8 cellular contexts compared by ENCODE assay signal in the genomic region with DNA sequence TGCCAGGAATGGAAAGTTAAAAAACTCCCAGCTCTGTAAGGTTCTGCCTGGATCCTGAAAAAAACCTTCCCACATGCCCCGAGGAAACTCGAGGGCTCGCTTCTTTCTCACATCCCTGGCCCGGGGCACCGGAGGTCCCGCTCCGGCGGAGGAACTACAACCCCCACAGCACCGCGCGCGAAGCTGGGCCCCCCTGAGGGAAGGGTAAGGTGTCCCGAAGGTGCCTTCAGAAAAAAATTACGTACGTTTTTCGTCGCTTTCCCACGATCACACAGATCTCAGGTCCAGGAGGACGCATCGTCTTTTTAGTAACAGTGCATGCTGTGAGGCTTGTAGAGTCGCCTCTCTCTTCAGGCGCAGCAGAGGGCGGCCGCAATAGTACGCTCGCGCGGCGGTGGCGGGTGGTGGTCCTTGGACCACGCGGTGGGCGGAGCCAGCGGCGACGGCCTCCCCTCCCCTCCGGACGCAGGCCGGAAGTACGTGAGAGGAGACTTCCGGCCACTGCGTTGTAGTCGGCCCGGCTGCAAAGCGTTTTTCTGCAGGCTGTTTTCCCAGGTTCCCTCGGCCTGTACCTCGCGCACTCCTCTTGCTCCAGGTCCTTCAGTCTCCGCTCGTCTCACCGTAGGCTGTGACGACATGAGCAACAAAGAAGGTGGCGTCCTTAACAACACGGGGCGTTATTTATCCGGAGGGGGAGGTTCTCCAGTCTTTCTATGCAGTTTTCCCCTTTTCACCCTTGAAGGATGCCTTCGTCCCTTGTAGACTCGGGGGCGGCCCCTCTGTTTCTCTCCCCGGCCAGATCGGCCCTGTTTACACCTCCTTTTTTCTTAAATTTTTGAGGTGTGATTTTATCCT. TPM values are rescaled to one million over a fixed set of nuclear protein-coding genes. Genes with fewer than 3 reads are reported as not detected.
DNase-seq lines count a peak whose midpoint lies in the region; ATAC-seq and TF ChIP-seq lines count a peak whose summit lies in the region.

A gene with protein sequence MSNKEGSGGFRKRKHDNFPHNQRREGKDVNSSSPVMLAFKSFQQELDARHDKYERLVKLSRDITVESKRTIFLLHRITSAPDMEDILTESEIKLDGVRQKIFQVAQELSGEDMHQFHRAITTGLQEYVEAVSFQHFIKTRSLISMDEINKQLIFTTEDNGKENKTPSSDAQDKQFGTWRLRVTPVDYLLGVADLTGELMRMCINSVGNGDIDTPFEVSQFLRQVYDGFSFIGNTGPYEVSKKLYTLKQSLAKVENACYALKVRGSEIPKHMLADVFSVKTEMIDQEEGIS (plus strand): TSS at position 495 of the 855 bp plus-strand sequence. CDS start 142 bp downstream, at position 637.

- H3K27ac Mint-ChIP-seq in IgD-negative memory B cell: peak within 1 kb of the TSS; percentile 96 to 100 (median 98)

- H3K27me3 ChIP-seq in PC-9 (ENCODE audit: insufficient read depth, low read depth): no peaks in the 10 kb centered on the region

- ATAC-seq in GM21529 (IDR thresholded peaks at IDR 0.05; ENCODE audit: unreplicated experiment): peak; percentile 96

- peak; percentile 93 for DNase-seq in DMS 273 treated with DMSO at 0.1 percent for 48 hours (lab: John Stamatoyannopoulos, UW)
- peak; percentile 75 to 91 for DNase-seq in PC-9
- peak; percentile 93 for DNase-seq in activated T-cell treated with anti-CD3 and anti-CD28 coated beads, Interleukin-2, amount 50 U/mL, for 1 hour
- peak; percentile 53 for DNase-seq in epithelial cell of proximal tubule (ENCODE audit: low read depth)
- peak; percentile 91 for DNase-seq in mucosa of gallbladder (ENCODE audit: low spot score)
- peak; percentile 78 to 85 for DNase-seq in stimulated activated CD8-positive, alpha-beta memory T cell treated with anti-CD3 and anti-CD28 coated beads, Interleukin-4, amount 100 ng/mL, for 4 hours (ENCODE audit: low read depth in 2 of 2, low spot score in 1 of 2)

- no peak for TF ChIP-seq CTCF in PC-9 (conservative IDR thresholded peaks at IDR 0.05)
- no peak for TF ChIP-seq CTCF in epithelial cell of proximal tubule (conservative IDR thresholded peaks at IDR 0.05; ENCODE audit: low read depth, low read length)

- H3K79me2 ChIP-seq in PC-9 (ENCODE audit: low read depth): peaks cover 38% of the 10 kb centered on the region

- 0 out of 2 replicates have a peak, but pooled peaks cover 15% of the 10 kb centered on the region for H3K36me3 ChIP-seq in PC-9 (ENCODE audit: low read depth)

- H3K9me3 Mint-ChIP-seq in IgD-negative memory B cell: no peaks in the 10 kb centered on the region

- peak within 1 kb of the TSS; percentile 91 for H3K4me3 ChIP-seq in PC-9
- peak within 1 kb of the TSS; percentile 70 for H3K4me3 ChIP-seq in epithelial cell of proximal tubule (ENCODE audit: low read depth, low read length)

- intact Hi-C loops in PC-9 (cut with micrococcal nuclease; ENCODE audit: unreplicated experiment): loop anchor here (1.0 to 5.0 kb wide), 4 partner anchors 98 to 286 kb away; partner anchors contain the start of genes DISC1, EGLN1 and GNPAT

- no peaks in the 10 kb centered on the region for H3K9me3 ChIP-seq in PC-9 (ENCODE audit: insufficient read depth, low read depth)

- H2AFZ ChIP-seq in PC-9: peak within 1 kb of the TSS; percentile 93

- BruUV-seq in PC-9 (replicated peaks; lab: Mats Ljungman, UMichigan): TSS peak; percentile 49

- H3K27ac ChIP-seq in PC-9: peak within 1 kb of the TSS; percentile 83

- H3K4me1 ChIP-seq in PC-9 (replicated peaks; ENCODE audit: insufficient read depth): peaks cover 20% of the 10 kb centered on the region

- H3K9me2 ChIP-seq in PC-9 (ENCODE audit: insufficient read depth): no peaks in the 10 kb centered on the region

- CTCF ChIA-PET in PC-9 (lab: Charles Lee): interaction anchor here (0.6 kb wide), 1 partner anchor 73 kb away, joined by 3 read pairs; no protein-coding TSS in a partner anchor

- peaks cover 15% of the 10 kb centered on the region; the same call in 1 of the 2 replicates for H3F3A ChIP-seq in PC-9 (ENCODE audit: insufficient read depth, low read depth)

- no peaks in the 10 kb centered on the region for H3K36me3 Mint-ChIP-seq in IgD-negative memory B cell

- H3K4me1 Mint-ChIP-seq in IgD-negative memory B cell: peaks cover 30 to 40% (median 31%) of the 10 kb centered on the region in 3 donors

- no peaks in the 10 kb centered on the region for H4K20me1 ChIP-seq in PC-9 (ENCODE audit: insufficient read depth)

- H3K27me3 Mint-ChIP-seq in IgD-negative memory B cell: no peaks in the 10 kb centered on the region

- peak within 1 kb of the TSS; percentile 96 to 100 (median 97) for H3K4me3 Mint-ChIP-seq in IgD-negative memory B cell

- POLR2A ChIA-PET in PC-9 (lab: Charles Lee; ENCODE audit: unreplicated experiment): no interaction called here

- peak within 1 kb of the TSS; percentile 94 for H3K4me2 ChIP-seq in PC-9

RNA-seq across cellular contexts. Expression of the gene that starts here (rescaled TPM):
- polyA plus RNA-seq in IgD-negative memory B cell: 78.9 TPM
- 23.5 and 32.1 TPM in 2 replicates for total RNA-seq in PC-9 (2021)
- 12.1 and 26.4 TPM in 2 replicates for total RNA-seq in epithelial cell of proximal tubule
- 31.7 TPM for total RNA-seq in mucosa of gallbladder

Comparison
In these comparisons a context has a peak if more than half of its experiments do, and no peak if none do; other contexts are left out.
1. Peak in every context shown above with its lines: DNase-seq, ATAC-seq, H3K4me3 ChIP-seq and H3K27ac ChIP-seq.